In the genomic region with DNA sequence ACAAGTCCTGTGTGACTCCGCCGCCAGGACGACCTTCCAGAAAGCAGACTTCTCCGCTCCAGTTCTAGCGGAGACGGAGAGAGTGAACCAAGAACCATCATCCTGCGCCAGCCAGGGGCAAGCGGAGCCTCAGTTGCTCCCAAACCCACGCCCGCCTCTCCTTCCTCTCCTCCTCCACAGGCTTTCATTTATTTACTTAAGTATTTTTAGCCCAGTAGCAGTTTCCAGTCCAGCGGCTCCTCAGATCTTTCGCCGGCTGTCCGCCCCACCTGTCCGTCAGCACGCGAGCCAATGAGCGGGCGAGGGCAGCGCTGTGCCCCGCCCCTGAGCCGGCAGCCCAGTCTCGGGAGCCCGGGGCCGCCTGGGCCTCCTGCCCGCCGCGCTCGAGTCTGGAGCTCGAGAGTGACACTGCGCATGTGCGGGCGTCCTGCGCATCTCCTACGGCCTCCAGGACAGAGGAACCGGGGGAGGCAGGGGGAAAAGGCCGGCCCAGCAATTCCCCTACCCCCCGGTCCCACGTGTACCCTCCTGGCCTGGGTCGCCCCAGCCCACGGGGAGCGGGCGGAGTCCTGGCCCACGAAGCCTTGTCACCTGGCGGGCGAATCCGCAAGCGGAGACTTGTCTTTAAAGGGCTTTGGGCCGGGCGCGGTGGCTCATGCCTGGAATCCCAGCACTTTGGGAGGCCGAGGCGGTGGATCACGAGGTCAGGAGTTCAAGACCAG, we compare ENCODE assay signal across 8 cellular contexts. TPM values are rescaled to one million over a fixed set of nuclear protein-coding genes. Genes with fewer than 3 reads are reported as not detected.
DNase-seq lines count a peak whose midpoint lies in the region; ATAC-seq and TF ChIP-seq lines count a peak whose summit lies in the region.

Gene FALEC, plus strand, starts transcription at position 425 of the 722 bp plus-strand sequence.

- H3K36me3 ChIP-seq in lung (ENCODE audit: control insufficient read depth in 2 of 2, insufficient read depth in 2 of 2, low read length in 2 of 2): peaks cover 0 to 2% of the 10 kb centered on the region in 2 donors

- H3K36me3 Mint-ChIP-seq in CD4-positive, alpha-beta T cell (ENCODE audit: low read depth): no peaks in the 10 kb centered on the region
- no peaks in the 10 kb centered on the region for H3K36me3 Mint-ChIP-seq in activated CD4-positive, alpha-beta memory T cell treated with anti-CD3 and anti-CD28 coated beads, Interleukin-2, amount 10 ng/mL, durations not matched to agents 7 days and 5 days (ENCODE audit: low read depth)

- POLR2A ChIA-PET in CD4-positive, alpha-beta T cell (lab: Charles Lee): interaction anchor here (0.6 to 2.5 kb wide), 17 partner anchors 10 to 629 kb away, joined by 3 to 17 read pairs (median 5); partner anchors contain the start of genes ENSA, GOLPH3L, MCL1 and RPRD2
- POLR2A ChIA-PET in activated CD4-positive, alpha-beta memory T cell treated with anti-CD3 and anti-CD28 coated beads, Interleukin-2, amount 10 ng/mL, durations not matched to agents 7 days and 5 days (lab: Charles Lee): interaction anchor here (0.6 to 4.1 kb wide), 14 partner anchors 8 to 410 kb away, joined by 3 to 45 read pairs (median 4); partner anchors contain the start of genes ECM1, MCL1, RPRD2 and SETDB1

- H3K27ac Mint-ChIP-seq in CD4-positive, alpha-beta T cell: peak within 1 kb of the TSS; percentile 39
- H3K27ac Mint-ChIP-seq in activated CD4-positive, alpha-beta memory T cell treated with anti-CD3 and anti-CD28 coated beads, Interleukin-2, amount 10 ng/mL, durations not matched to agents 7 days and 5 days: peak within 1 kb of the TSS; percentile 56

- no peaks in the 10 kb centered on the region for H3K27me3 ChIP-seq in CD4-positive, alpha-beta T cell (ENCODE audit: control insufficient read depth, insufficient read depth, low read length)
- no peaks in the 10 kb centered on the region for H3K27me3 ChIP-seq in lung (ENCODE audit: control insufficient read depth, insufficient read depth)

- H3K9me3 Mint-ChIP-seq in CD4-positive, alpha-beta T cell: no peaks in the 10 kb centered on the region
- H3K9me3 Mint-ChIP-seq in activated CD4-positive, alpha-beta memory T cell treated with anti-CD3 and anti-CD28 coated beads, Interleukin-2, amount 10 ng/mL, durations not matched to agents 7 days and 5 days: no peaks in the 10 kb centered on the region

- no peak for TF ChIP-seq CTCF in CD4-positive, alpha-beta T cell (IDR thresholded peaks at IDR 0.05)
- TF ChIP-seq CTCF in lung (IDR thresholded peaks at IDR 0.05; ENCODE audit: control extremely low read depth, extremely low read depth): no peak

- H3K4me1 ChIP-seq in lung (ENCODE audit: control insufficient read depth in 2 of 2, insufficient read depth in 2 of 2, low read length in 2 of 2): peaks cover 0 to 1% of the 10 kb centered on the region in 2 donors

- no peaks in the 10 kb centered on the region for H3K9me3 ChIP-seq in CD4-positive, alpha-beta T cell (ENCODE audit: control insufficient read depth, low read length)
- no peaks in the 10 kb centered on the region for H3K9me3 ChIP-seq in lung (ENCODE audit: control insufficient read depth in 2 of 2, insufficient read depth in 1 of 2, low read length in 1 of 2)

- CTCF ChIA-PET in CD4-positive, alpha-beta T cell (lab: Charles Lee): interaction anchor here (1.4 kb wide), 1 partner anchor 17 kb away, joined by 11 read pairs; no protein-coding TSS in a partner anchor
- CTCF ChIA-PET in activated CD4-positive, alpha-beta memory T cell treated with anti-CD3 and anti-CD28 coated beads, Interleukin-2, amount 10 ng/mL, durations not matched to agents 7 days and 5 days (lab: Charles Lee): interaction anchor here (0.6 to 3.4 kb wide), 16 partner anchors 12 to 261 kb away, joined by 3 to 22 read pairs (median 4); no protein-coding TSS in a partner anchor

- ATAC-seq in CD4-positive, alpha-beta T cell (ENCODE audit: poor library complexity): peak; percentile 95
- ATAC-seq in GM19452 (IDR thresholded peaks at IDR 0.05; ENCODE audit: unreplicated experiment) (peak; percentile 97), lung (ENCODE audit: insufficient read depth, low FRiP score) (peak; percentile 99)

- intact Hi-C loops in CD4-positive, alpha-beta T cell (cut with DNase I, micrococcal nuclease): loop anchor here in 1 of 2 experiments (2.0 kb wide), 1 partner anchor 27 kb away; no protein-coding TSS in a partner anchor

- WGBS in lung, 2 donors: 0 to 1% methylated on average over 54 of the region's 54 CpGs

- H3K4me3 Mint-ChIP-seq in CD4-positive, alpha-beta T cell: peak within 1 kb of the TSS; percentile 87
- H3K4me3 Mint-ChIP-seq in activated CD4-positive, alpha-beta memory T cell treated with anti-CD3 and anti-CD28 coated beads, Interleukin-2, amount 10 ng/mL, durations not matched to agents 7 days and 5 days: peak within 1 kb of the TSS; percentile 75

- peaks cover 20% of the 10 kb centered on the region for H3K4me1 Mint-ChIP-seq in CD4-positive, alpha-beta T cell (ENCODE audit: low read depth)
- peaks cover 26% of the 10 kb centered on the region for H3K4me1 Mint-ChIP-seq in activated CD4-positive, alpha-beta memory T cell treated with anti-CD3 and anti-CD28 coated beads, Interleukin-2, amount 10 ng/mL, durations not matched to agents 7 days and 5 days

- peak within 1 kb of the TSS; percentile 62 for H3K4me3 ChIP-seq in lung

- DNase-seq in CD4-positive, alpha-beta T cell: peak; percentile 75 to 89 (median 84)
- DNase-seq in HK-2 (ENCODE audit: unreplicated experiment): peak; percentile 98
- peak; percentile 95 for DNase-seq in NCI-H82 treated with DMSO at 0.1 percent for 48 hours (lab: John Stamatoyannopoulos, UW; ENCODE audit: unreplicated experiment)
- peak; percentile 93 for DNase-seq in activated CD4-positive, alpha-beta memory T cell treated with anti-CD3 and anti-CD28 coated beads, Interleukin-2, amount 10 ng/mL, durations not matched to agents 7 days and 5 days
- DNase-seq in ecto neural progenitor cell (ENCODE audit: low spot score): peak; percentile 98
- DNase-seq in lung (ENCODE audit: low spot score): peak; percentile 95
- DNase-seq in stimulated activated CD4-positive, alpha-beta T cell treated with anti-CD3 and anti-CD28 coated beads, TNF-alpha, amount 100 ng/mL, for 24 hours (ENCODE audit: low read depth in 3 of 3): peak; percentile 77 to 93 (median 87)

- H3K27me3 Mint-ChIP-seq in CD4-positive, alpha-beta T cell: no peaks in the 10 kb centered on the region
- H3K27me3 Mint-ChIP-seq in activated CD4-positive, alpha-beta memory T cell treated with anti-CD3 and anti-CD28 coated beads, Interleukin-2, amount 10 ng/mL, durations not matched to agents 7 days and 5 days: peaks cover 2% of the 10 kb centered on the region

- peak within 1 kb of the TSS; percentile 7 for H3K27ac ChIP-seq in CD4-positive, alpha-beta T cell (ENCODE audit: low read depth, low read length)
- peak within 1 kb of the TSS; percentile 90 to 91 for H3K27ac ChIP-seq in lung (ENCODE audit: low read depth in 1 of 2, low read length in 1 of 2)

RNA-seq across cellular contexts. Expression of gene FALEC, which starts in this region (rescaled TPM):
- not detected for total RNA-seq in CD4-positive, alpha-beta T cell
- total RNA-seq in activated CD4-positive, alpha-beta memory T cell treated with anti-CD3 and anti-CD28 coated beads, Interleukin-2, amount 10 ng/mL, durations not matched to agents 7 days and 5 days: not detected
- total RNA-seq in lung: not detected
- polyA plus RNA-seq in lung: under 1 TPM in 1 of 2 donors, not detected in 1; 0.09 TPM

Comparison
In these comparisons a context has a peak if more than half of its experiments do, and no peak if none do; other contexts are left out.
1. Peak in every context shown above with its lines: DNase-seq, ATAC-seq, H3K4me3 ChIP-seq and H3K27ac ChIP-seq.
2. Peak in DNase-seq, ATAC-seq and H3K27ac ChIP-seq in CD4-positive, alpha-beta T cell; RNA of the gene not detected or under 1 TPM.
3. Peak in DNase-seq in activated CD4-positive, alpha-beta memory T cell treated with anti-CD3 and anti-CD28 coated beads, Interleukin-2, amount 10 ng/mL, durations not matched to agents 7 days and 5 days; RNA of the gene not detected or under 1 TPM.
4. Peak in DNase-seq, ATAC-seq, H3K4me3 ChIP-seq and H3K27ac ChIP-seq in lung; RNA of the gene not detected or under 1 TPM.